Comparison of ENCODE assay signal across 27 cellular contexts in the genomic region with DNA sequence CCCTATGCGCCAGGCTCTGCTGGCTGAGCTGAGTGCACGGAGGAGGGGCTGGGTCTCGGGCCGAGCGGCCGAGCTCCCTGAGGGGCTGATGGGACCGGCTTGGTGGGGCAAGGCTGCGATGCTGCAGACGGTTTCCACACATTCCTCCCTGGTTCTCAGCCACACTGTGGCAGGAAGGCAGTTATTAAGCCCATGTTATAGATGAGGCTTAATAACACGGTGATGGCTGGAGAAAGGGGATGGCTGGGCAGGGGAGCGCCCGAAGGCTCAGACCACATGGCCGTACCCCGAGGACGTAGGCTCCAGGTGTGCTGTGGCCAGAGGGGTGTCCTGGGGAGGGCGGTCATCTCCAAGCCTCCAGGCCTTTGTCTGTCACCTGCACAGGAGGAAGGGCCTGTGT.
"Had no signal": no experiment of that assay in that cellular context is flagged by ENCODE, and none has a peak within 500 bp of the region (broad histone marks: within the 10 kb centered on the region; RNA-seq: fewer than 3 reads in every experiment).

No MANE protein-coding gene starts in this region.

- H3K36me3 Mint-ChIP-seq: immature natural killer cell, mesothelial cell of epicardium, naive B cell, natural killer cell had no signal

- H3K4me3 Mint-ChIP-seq: immature natural killer cell; mesothelial cell of epicardium; naive B cell; natural killer cell; nephron progenitor cell; stimulated activated naive CD8-positive, alpha-beta T cell treated with anti-CD3 and anti-CD28 coated beads, Interleukin-15, Interleukin-2, amounts not matched to agents 100 ng/mL and 50 ng/mL, for 24 hours had no signal

- H3K9me3 ChIP-seq: left ventricle myocardium inferior, pancreas, prostate gland, suprapubic skin, thoracic aorta, tibial artery, uterus had no signal

- H3K27me3 Mint-ChIP-seq: naive B cell; stimulated activated naive CD8-positive, alpha-beta T cell treated with anti-CD3 and anti-CD28 coated beads, Interleukin-15, Interleukin-2, amounts not matched to agents 100 ng/mL and 50 ng/mL, for 24 hours had no signal

- H3K4me1 Mint-ChIP-seq: immature natural killer cell had no signal

- ATAC-seq: natural killer cell, right cardiac atrium, sciatic nerve had no signal

- H3K4me1 ChIP-seq: pancreas, prostate gland, tibial artery, uterus had no signal

- DNase-seq: hippocampal formation; immature natural killer cell; left ventricle myocardium inferior; mesendoderm; naive B cell; natural killer cell; nephron progenitor cell; nucleus accumbens; retina; stimulated activated CD4-positive, alpha-beta T cell treated with anti-CD3 and anti-CD28 coated beads, Interleukin-12 subunit alpha, Interleukin-12 subunit beta, amount 100 ng/mL, for 4 hours; stimulated activated CD4-positive, alpha-beta T cell treated with anti-CD3 and anti-CD28 coated beads, Interleukin-15, amount 100 ng/mL, for 24 hours; stimulated activated CD4-positive, alpha-beta T cell treated with anti-CD3 and anti-CD28 coated beads, Interleukin-2, amount 100 ng/mL, for 24 hours; stimulated activated CD4-positive, alpha-beta T cell treated with anti-CD3 and anti-CD28 coated beads, Interleukin-4, amount 100 ng/mL, for 1 hour; stimulated activated naive CD4-positive, alpha-beta T cell; tibial artery; trophoblast cell; uterus had no signal

- H3K27ac ChIP-seq: left ventricle myocardium inferior, pancreas, prostate gland, skin epidermis, suprapubic skin, thoracic aorta, tibial artery, uterus had no signal

- H3K27me3 ChIP-seq: pancreas, uterus had no signal

- H3K27ac Mint-ChIP-seq: immature natural killer cell; mesothelial cell of epicardium; natural killer cell; nephron progenitor cell; stimulated activated naive CD8-positive, alpha-beta T cell treated with anti-CD3 and anti-CD28 coated beads, Interleukin-15, Interleukin-2, amounts not matched to agents 100 ng/mL and 50 ng/mL, for 24 hours had no signal

- H3K9me3 Mint-ChIP-seq: immature natural killer cell; mesothelial cell of epicardium; naive B cell; natural killer cell; nephron progenitor cell; stimulated activated naive CD8-positive, alpha-beta T cell treated with anti-CD3 and anti-CD28 coated beads, Interleukin-15, Interleukin-2, amounts not matched to agents 100 ng/mL and 50 ng/mL, for 24 hours had no signal

- H3K4me3 ChIP-seq: left ventricle myocardium inferior, lung, pancreas, prostate gland, skin epidermis, suprapubic skin, thoracic aorta, tibial artery, uterus had no signal

- H3K36me3 ChIP-seq: pancreas, prostate gland, suprapubic skin, thoracic aorta, tibial artery, uterus had no signal
